In genomic region chr11:67507242-67507890, GRCh38 we compare ENCODE assay signal across 8 cellular contexts. TPM values are rescaled to one million over a fixed set of nuclear protein-coding genes. Genes with fewer than 3 reads are reported as not detected.
DNase-seq lines count a peak whose midpoint lies in the region; ATAC-seq and TF ChIP-seq lines count a peak whose summit lies in the region.

No MANE protein-coding gene starts in this region.

- H3K27ac ChIP-seq in mesodermal cell (ENCODE audit: low read depth, low read length, severe bottlenecking) = peak overlapping the region; percentile 98
- H3K27ac ChIP-seq in upper lobe of left lung = peak overlapping the region; percentile 95 to 99 (median 98)

- TF ChIP-seq EP300 in upper lobe of left lung (IDR thresholded peaks at IDR 0.05) = no peak

- H3K9me3 ChIP-seq in mesodermal cell (ENCODE audit: control insufficient read depth, low read length) (no peaks in the 10 kb centered on the region), upper lobe of left lung (no peaks in the 10 kb centered on the region)

- H3K36me3 ChIP-seq in mesodermal cell (ENCODE audit: control insufficient read depth, insufficient read depth, low read length) (peaks cover 6% of the 10 kb centered on the region), upper lobe of left lung (peaks cover 0 to 6% (median 5%) of the 10 kb centered on the region in 4 donors)

- WGBS in mesodermal cell (ENCODE audit: insufficient coverage in 2 of 2), 2 experiments = 24 to 29% methylated on average over 34 of the region's 34 CpGs
- WGBS in upper lobe of left lung, 2 donors = 28 to 38% methylated on average over 16 to 34 of the region's 34 CpGs

- no peaks in the 10 kb centered on the region for H3K27me3 ChIP-seq in upper lobe of left lung

- peak in 1 of 4 donors; percentile 10 for TF ChIP-seq POLR2A in upper lobe of left lung (IDR thresholded peaks at IDR 0.05)

- peak; percentile 42 for DNase-seq in A172 (ENCODE audit: low spot score)
- peak; percentile 77 for DNase-seq in RPMI7951 (ENCODE audit: low read depth)
- DNase-seq in effector CD4-positive, alpha-beta T cell = peak; percentile 46
- DNase-seq in upper lobe of left lung = peak; percentile 78 to 93
- DNase-seq in stimulated activated CD4-positive, alpha-beta T cell treated with anti-CD3 and anti-CD28 coated beads, Interleukin-4, amount 100 ng/mL, for 1 hour = no peak
- no peak for DNase-seq in GM10266 (ENCODE audit: extremely low spot score)

- peaks cover 24% of the 10 kb centered on the region for H3K4me1 ChIP-seq in mesodermal cell (ENCODE audit: control insufficient read depth, insufficient read depth, low read length, poor library complexity, severe bottlenecking)
- peaks cover 35 to 53% (median 43%) of the 10 kb centered on the region in 4 donors for H3K4me1 ChIP-seq in upper lobe of left lung

- H3K4me3 ChIP-seq in mesodermal cell (ENCODE audit: extremely low read depth, insufficient read depth, low read length, poor library complexity, severe bottlenecking) = peak overlapping the region; percentile 64
- H3K4me3 ChIP-seq in upper lobe of left lung = peak overlapping the region; percentile 69 to 96 (median 73)

- TF ChIP-seq CTCF in upper lobe of left lung (IDR thresholded peaks at IDR 0.05) (no peak), GM10266 (IDR thresholded peaks at IDR 0.05; ENCODE audit: control insufficient read depth, insufficient read depth, low read depth, missing control alignments) (no peak)

- ATAC-seq in GM18861 (IDR thresholded peaks at IDR 0.05; ENCODE audit: unreplicated experiment) (peak; percentile 2), upper lobe of left lung (ENCODE audit: low FRiP score in 2 of 2) (peak in 1 of 2 donors; percentile 34)

RNA-seq across cellular contexts. Expression of gene CDK2AP2, which starts 0.6 kb away (rescaled TPM):
- 48.4 and 50.9 TPM in 2 replicates for total RNA-seq in A172 (2014; rRNA removed; shearing (Covaris generic))
- total RNA-seq in RPMI7951 (2014; rRNA removed; shearing (Covaris generic)) = 71.7 and 84.9 TPM in 2 replicates
- polyA plus RNA-seq in mesodermal cell (2013, experiment 1 of 2) = 55.8 TPM
- polyA plus RNA-seq in mesodermal cell (2013, experiment 2 of 2) = 56.3 TPM
- 100 to 1,000 TPM in 2 of 6 donors, 10 to 100 TPM in 4; 36.7 to 119 (median 89.0) TPM for total RNA-seq in upper lobe of left lung

RNA-seq across cellular contexts. Expression of gene PITPNM1, which starts 2.2 kb away (rescaled TPM):
- total RNA-seq in A172 (2014; rRNA removed; shearing (Covaris generic)) = 27.0 and 29.9 TPM in 2 replicates
- 16.2 and 44.0 TPM in 2 replicates for total RNA-seq in RPMI7951 (2014; rRNA removed; shearing (Covaris generic))
- polyA plus RNA-seq in mesodermal cell (2013, experiment 1 of 2) = 43.8 TPM
- polyA plus RNA-seq in mesodermal cell (2013, experiment 2 of 2) = 35.4 TPM
- total RNA-seq in upper lobe of left lung = 10 to 100 TPM; 32.0 to 90.1 (median 40.7) TPM

RNA-seq across cellular contexts. Expression of gene CABP2, which starts 15.9 kb away (rescaled TPM):
- total RNA-seq in A172 (2014; rRNA removed; shearing (Covaris generic)) = not detected in 2 replicates
- total RNA-seq in RPMI7951 (2014; rRNA removed; shearing (Covaris generic)) = not detected in 2 replicates
- polyA plus RNA-seq in mesodermal cell (2013, experiment 1 of 2) = not detected
- not detected for polyA plus RNA-seq in mesodermal cell (2013, experiment 2 of 2)
- total RNA-seq in upper lobe of left lung = not detected

RNA-seq across cellular contexts. Expression of gene AIP, which starts 24.5 kb away (rescaled TPM):
- 95.8 and 99.9 TPM in 2 replicates for total RNA-seq in A172 (2014; rRNA removed; shearing (Covaris generic))
- total RNA-seq in RPMI7951 (2014; rRNA removed; shearing (Covaris generic)) = 106 and 114 TPM in 2 replicates
- polyA plus RNA-seq in mesodermal cell (2013, experiment 1 of 2) = 56.1 TPM
- 42.5 TPM for polyA plus RNA-seq in mesodermal cell (2013, experiment 2 of 2)
- total RNA-seq in upper lobe of left lung = 100 to 1,000 TPM in 1 of 6 donors, 10 to 100 TPM in 5; 51.1 to 101 (median 75.3) TPM

RNA-seq across cellular contexts. Expression of gene TMEM134, which starts 38.3 kb away (rescaled TPM):
- total RNA-seq in A172 (2014; rRNA removed; shearing (Covaris generic)) = 14.0 and 20.0 TPM in 2 replicates
- total RNA-seq in RPMI7951 (2014; rRNA removed; shearing (Covaris generic)) = 25.6 and 28.0 TPM in 2 replicates
- polyA plus RNA-seq in mesodermal cell (2013, experiment 1 of 2) = 49.2 TPM
- 44.6 TPM for polyA plus RNA-seq in mesodermal cell (2013, experiment 2 of 2)
- total RNA-seq in upper lobe of left lung = 100 to 1,000 TPM in 1 of 6 donors, 10 to 100 TPM in 5; 51.2 to 102 (median 75.2) TPM

Comparison
In these comparisons a context has a peak if more than half of its experiments do, and no peak if none do; other contexts are left out.
1. DNase-seq: peak in A172 (single experiment), RPMI7951 (single experiment), effector CD4-positive, alpha-beta T cell (single experiment) and upper lobe of left lung (2 of 2); none in stimulated activated CD4-positive, alpha-beta T cell treated with anti-CD3 and anti-CD28 coated beads, Interleukin-4, amount 100 ng/mL, for 1 hour (single experiment) and GM10266 (single experiment).